ENCODE assay signal across 19 cellular contexts in genomic region chr10:103787251-103787816, GRCh38.
"Had no signal": no experiment of that assay in that cellular context is flagged by ENCODE, and none has a peak within 500 bp of the region (broad histone marks: within the 10 kb centered on the region; RNA-seq: fewer than 3 reads in every experiment).

No MANE protein-coding gene starts in this region.

- H3K4me1 ChIP-seq: adrenal gland had no signal

- DNase-seq: activated B cell treated with CpG ODN at 0.5 μM for 24 hours; activated CD4-positive, alpha-beta T cell treated with anti-CD3 and anti-CD28 coated beads for 36 hours; activated CD4-positive, alpha-beta T cell treated with anti-CD3 and anti-CD28 coated beads, Interleukin-2, amount 50 U/mL, for 4 hours; activated CD8-positive, alpha-beta memory T cell treated with anti-CD3 and anti-CD28 coated beads for 24 hours; activated CD8-positive, alpha-beta memory T cell treated with anti-CD3 and anti-CD28 coated beads, Interleukin-2, amount 50 U/mL, for 4 hours; activated naive CD4-positive, alpha-beta T cell; activated T-cell treated with anti-CD3 and anti-CD28 coated beads, Interleukin-2, amount 50 U/mL, for 24 hours; adrenal gland; endodermal cell; foreskin keratinocyte; left ventricle myocardium inferior; naive thymus-derived CD8-positive, alpha-beta T cell; retina; spleen; stimulated activated CD4-positive, alpha-beta T cell treated with anti-CD3 and anti-CD28 coated beads, Interleukin-4, amount 100 ng/mL, for 1 hour; stimulated activated naive CD4-positive, alpha-beta T cell; T1000; testis had no signal

- H3K27me3 ChIP-seq: adrenal gland, foreskin keratinocyte, spleen, testis, upper lobe of left lung had no signal

- H3K9me3 ChIP-seq: adrenal gland, left ventricle myocardium inferior, spleen, testis, upper lobe of left lung had no signal

- H3K36me3 ChIP-seq: adrenal gland, left ventricle myocardium inferior, spleen, upper lobe of left lung had no signal

- H3K27ac ChIP-seq: adrenal gland, foreskin keratinocyte, left ventricle myocardium inferior, spleen, testis, upper lobe of left lung had no signal

- H3K4me3 ChIP-seq: adrenal gland, left ventricle myocardium inferior, spleen, testis, upper lobe of left lung had no signal
